In genomic region chr6:128759901-128760300, GRCh38 we compare ENCODE assay signal across 1 cellular context.
TF ChIP-seq lines count a peak whose summit lies in the region.

No MANE protein-coding gene starts in this region.

TF ChIP-seq in H1, 55 proteins besides CTCF, POLR2A, EP300 and RAD21:
- TF ChIP-seq EZH2 (IDR thresholded peaks at IDR 0.05; ENCODE audit: low read depth, low read length, severe bottlenecking): no peak
- no peak for TF ChIP-seq JUN (IDR thresholded peaks at IDR 0.05; ENCODE audit: low read depth, low read length)
- no peak for TF ChIP-seq MAX (IDR thresholded peaks at IDR 0.05)
- TF ChIP-seq ZNF274 (IDR thresholded peaks at IDR 0.05; ENCODE audit: borderline replicate concordance, extremely low read depth, low read length): no peak
- TF ChIP-seq CBX8 (IDR thresholded peaks at IDR 0.05; ENCODE audit: borderline replicate concordance, low read depth, low read length): no peak
- no peak for TF ChIP-seq POLR2AphosphoS5 (IDR thresholded peaks at IDR 0.05; ENCODE audit: low read depth, low read length)
- TF ChIP-seq SUZ12 (IDR thresholded peaks at IDR 0.05; ENCODE audit: low read length): no peak
- TF ChIP-seq GABPA (IDR thresholded peaks at IDR 0.05; ENCODE audit: borderline replicate concordance, insufficient read depth, low read length): no peak
